17 cellular contexts compared by ENCODE assay signal in genomic region chr9:98654247-98654646, GRCh38. TPM values are rescaled to one million over a fixed set of nuclear protein-coding genes. Genes with fewer than 3 reads are reported as not detected.
DNase-seq lines count a peak whose midpoint lies in the region; ATAC-seq and TF ChIP-seq lines count a peak whose summit lies in the region.
"Had no signal": no experiment of that assay in that cellular context is flagged by ENCODE, and none has a peak within 500 bp of the region (broad histone marks: within the 10 kb centered on the region; RNA-seq: fewer than 3 reads in every experiment).

No MANE protein-coding gene starts in this region.

- H3K27ac ChIP-seq in fibroblast of lung (ENCODE audit: insufficient read depth, low read length), result peak overlapping the region; percentile 36
- H3K27ac ChIP-seq: tibial artery, WERI-Rb-1 had no signal

- no peaks in the 10 kb centered on the region for H3K27me3 ChIP-seq in fibroblast of lung (ENCODE audit: control insufficient read depth, insufficient read depth, low read length)
- H3K27me3 ChIP-seq: tibial artery had no signal

- no peaks in the 10 kb centered on the region for H3K79me2 ChIP-seq in fibroblast of lung (ENCODE audit: control insufficient read depth, insufficient read depth, low read length)

- H3K4me3 ChIP-seq in fibroblast of lung (replicated peaks in 1 of 4; ENCODE audit: control extremely low read depth in 1 of 4, insufficient read depth in 1 of 4, low read depth in 3 of 4, low read length in 4 of 4), result no peak overlapping the region
- H3K4me3 ChIP-seq: tibial artery had no signal

- no peaks in the 10 kb centered on the region for H3K9me3 ChIP-seq in fibroblast of lung (ENCODE audit: control insufficient read depth, insufficient read depth, low read depth, low read length)
- H3K9me3 ChIP-seq: tibial artery had no signal

- no peak for ATAC-seq in GM18907 (IDR thresholded peaks at IDR 0.05; ENCODE audit: unreplicated experiment)
- ATAC-seq: activated CD8-positive, alpha-beta memory T cell treated with anti-CD3 and anti-CD28 coated beads, Interleukin-2, amount 10 ng/mL, durations not matched to agents 7 days and 5 days; left ventricle myocardium superior had no signal

- peaks cover 5% of the 10 kb centered on the region for H3K4me1 ChIP-seq in fibroblast of lung (ENCODE audit: control insufficient read depth, extremely low read depth, insufficient read depth, low read length)

- H3K4me2 ChIP-seq in fibroblast of lung (ENCODE audit: extremely low read depth, insufficient read depth, low read length), result no peak overlapping the region

- no peak for TF ChIP-seq CTCF in fibroblast of lung (conservative IDR thresholded peaks at IDR 0.05 in 1 of 2, IDR thresholded peaks at IDR 0.05 in 1 of 2; ENCODE audit: low read depth in 1 of 2, low read length in 2 of 2)

- H3K9ac ChIP-seq in fibroblast of lung (ENCODE audit: insufficient read depth, low read length), result no peak overlapping the region

- no peaks in the 10 kb centered on the region for H3K36me3 ChIP-seq in fibroblast of lung (ENCODE audit: control insufficient read depth, insufficient read depth, low read length)
- H3K36me3 ChIP-seq: tibial artery, WERI-Rb-1 had no signal

- no peaks in the 10 kb centered on the region for H4K20me1 ChIP-seq in fibroblast of lung (ENCODE audit: control insufficient read depth, extremely low read depth, insufficient read depth, low read length)

- DNase-seq in COLO668 (lab: John Stamatoyannopoulos, UW; ENCODE audit: unreplicated experiment), result peak; percentile 77
- peak; percentile 85 for DNase-seq in HS-5 (ENCODE audit: low read depth)
- peak; percentile 86 for DNase-seq in NCI-H748 (lab: John Stamatoyannopoulos, UW; ENCODE audit: unreplicated experiment)
- peak; percentile 55 to 96 for DNase-seq in fibroblast of lung (ENCODE audit: low read depth in 2 of 2)
- no peak for DNase-seq in nucleus accumbens (lab: John Stamatoyannopoulos, UW)
- no peak for DNase-seq in LoVo (ENCODE audit: low spot score)
- DNase-seq in ureter (ENCODE audit: low spot score), result no peak
- DNase-seq: activated CD8-positive, alpha-beta memory T cell treated with anti-CD3 and anti-CD28 coated beads, Interleukin-2, amount 10 ng/mL, durations not matched to agents 7 days and 5 days; activated naive CD4-positive, alpha-beta T cell; DND-41; left ventricle myocardium superior; naive B cell; OCI-M1; tibial artery; WERI-Rb-1 had no signal

- no peak overlapping the region for H2AFZ ChIP-seq in fibroblast of lung (ENCODE audit: low read length)

RNA-seq across cellular contexts. Expression of gene GABBR2, which starts 54.5 kb away (rescaled TPM):
- total RNA-seq in fibroblast of lung (under 0.01 and 0.33 TPM in 2 replicates), ureter (12.2 TPM)
- polyA plus RNA-seq in fibroblast of lung, result 0.32 and 0.88 TPM in 2 replicates
- polyA plus RNA-seq in fibroblast of lung (2012), result 0.78 and 1.3 TPM in 2 replicates
- 1.6 and 17.3 TPM in 2 replicates for polyA minus RNA-seq in fibroblast of lung (ENCODE audit: low replicate concordance)
- total RNA-seq: activated CD8-positive, alpha-beta memory T cell treated with anti-CD3 and anti-CD28 coated beads, Interleukin-2, amount 10 ng/mL, durations not matched to agents 7 days and 5 days; B cell had no signal

Comparison
In these comparisons a context has a peak if more than half of its experiments do, and no peak if none do; other contexts are left out.
1. DNase-seq: peak in COLO668 (single experiment), HS-5 (single experiment), NCI-H748 (single experiment) and fibroblast of lung (2 of 2); none in nucleus accumbens (0 of 56), LoVo (single experiment) and ureter (single experiment).